Comparison of ENCODE assay signal across 9 cellular contexts in genomic region chr6:30884521-30885480, GRCh38. TPM values are rescaled to one million over a fixed set of nuclear protein-coding genes. Genes with fewer than 3 reads are reported as not detected.
DNase-seq lines count a peak whose midpoint lies in the region; ATAC-seq and TF ChIP-seq lines count a peak whose summit lies in the region.
"Had no signal": no experiment of that assay in that cellular context is flagged by ENCODE, and none has a peak within 500 bp of the region (broad histone marks: within the 10 kb centered on the region; RNA-seq: fewer than 3 reads in every experiment).

No MANE protein-coding gene starts in this region.

- peak; percentile 63 to 80 for ATAC-seq in activated naive CD4-positive, alpha-beta T cell treated with anti-CD3 and anti-CD28 coated beads, Interleukin-2, amount 50 U/mL, for 72 hours

- H3K27ac Mint-ChIP-seq in activated naive CD4-positive, alpha-beta T cell treated with anti-CD3 and anti-CD28 coated beads, Interleukin-2, amount 50 U/mL, for 72 hours, result peak overlapping the region in 1 of 2 donors; percentile 78
- peak overlapping the region; percentile 94 for H3K27ac Mint-ChIP-seq in osteocyte (ENCODE audit: unreplicated experiment)

- H3K36me3 ChIP-seq in cardiac muscle cell, result peaks cover 3% of the 10 kb centered on the region

- no peaks in the 10 kb centered on the region for H3K9me3 ChIP-seq in cardiac muscle cell (ENCODE audit: low read depth)

- TF ChIP-seq CTCF in cardiac muscle cell (IDR thresholded peaks at IDR 0.05; ENCODE audit: low read depth, low read length) (no peak), osteocyte (IDR thresholded peaks at IDR 0.05) (no peak)

- peaks cover 81% of the 10 kb centered on the region for H3K4me1 Mint-ChIP-seq in osteocyte (ENCODE audit: unreplicated experiment)

- no peaks in the 10 kb centered on the region for H3K27me3 ChIP-seq in cardiac muscle cell

- peak overlapping the region; percentile 84 for H3K4me3 Mint-ChIP-seq in osteocyte (ENCODE audit: unreplicated experiment)

- peaks cover 57% of the 10 kb centered on the region for H3K4me1 ChIP-seq in cardiac muscle cell (ENCODE audit: low read depth)

- no peaks in the 10 kb centered on the region for H3K36me3 Mint-ChIP-seq in activated naive CD4-positive, alpha-beta T cell treated with anti-CD3 and anti-CD28 coated beads, Interleukin-2, amount 50 U/mL, for 72 hours
- H3K36me3 Mint-ChIP-seq in osteocyte (ENCODE audit: unreplicated experiment), result peaks cover 8% of the 10 kb centered on the region

- H3K27me3 Mint-ChIP-seq in osteocyte (ENCODE audit: unreplicated experiment), result no peaks in the 10 kb centered on the region

- H3K27ac ChIP-seq in cardiac muscle cell, result peak overlapping the region; percentile 94

- H3K4me3 ChIP-seq in cardiac muscle cell, result peak overlapping the region; percentile 63

- DNase-seq in NCI-H2171 treated with DMSO at 0.1 percent for 48 hours (lab: John Stamatoyannopoulos, UW) (peak; percentile 41), NCI-H2171 (lab: John Stamatoyannopoulos, UW) (no peak), NCI-H748 treated with DMSO at 0.1 percent for 48 hours (lab: John Stamatoyannopoulos, UW) (peak; percentile 33), cardiac muscle cell (ENCODE audit: low read depth in 1 of 2, low spot score in 1 of 2) (peak; percentile 75 to 81), osteocyte (ENCODE audit: extremely low spot score, unreplicated experiment) (no peak), NCI-H2081 treated with DMSO at 0.1 percent for 48 hours (lab: John Stamatoyannopoulos, UW) (no peak), epidermal melanocyte (ENCODE audit: insufficient read length, low spot score) (no peak)
- peak; percentile 58 to 74 for DNase-seq in activated naive CD4-positive, alpha-beta T cell treated with anti-CD3 and anti-CD28 coated beads, Interleukin-2, amount 50 U/mL, for 72 hours (ENCODE audit: low spot score in 2 of 2)

- no peaks in the 10 kb centered on the region for H3K9me3 Mint-ChIP-seq in activated naive CD4-positive, alpha-beta T cell treated with anti-CD3 and anti-CD28 coated beads, Interleukin-2, amount 50 U/mL, for 72 hours
- H3K9me3 Mint-ChIP-seq in osteocyte (ENCODE audit: unreplicated experiment), result no peaks in the 10 kb centered on the region

RNA-seq across cellular contexts. Expression of gene DDR1, which starts 0.5 kb away (rescaled TPM):
- total RNA-seq in activated naive CD4-positive, alpha-beta T cell treated with anti-CD3 and anti-CD28 coated beads, Interleukin-2, amount 50 U/mL, for 72 hours, result 10 to 100 TPM; 15.2 to 20.7 TPM
- 125 and 136 TPM in 2 replicates for total RNA-seq in cardiac muscle cell
- 108 and 118 TPM in 2 replicates for polyA plus RNA-seq in cardiac muscle cell
- total RNA-seq in osteocyte, result 130 and 146 TPM in 2 replicates

RNA-seq across cellular contexts. Expression of gene GTF2H4, which starts 23.2 kb away (rescaled TPM):
- 10 to 100 TPM; 27.6 to 44.9 TPM for total RNA-seq in activated naive CD4-positive, alpha-beta T cell treated with anti-CD3 and anti-CD28 coated beads, Interleukin-2, amount 50 U/mL, for 72 hours
- 24.0 and 25.8 TPM in 2 replicates for total RNA-seq in cardiac muscle cell
- 18.0 and 20.7 TPM in 2 replicates for polyA plus RNA-seq in cardiac muscle cell
- 35.5 and 39.3 TPM in 2 replicates for total RNA-seq in osteocyte

RNA-seq across cellular contexts. Expression of gene VARS2, which starts 29.2 kb away (rescaled TPM):
- total RNA-seq in activated naive CD4-positive, alpha-beta T cell treated with anti-CD3 and anti-CD28 coated beads, Interleukin-2, amount 50 U/mL, for 72 hours, result 10 to 100 TPM; 55.1 to 55.7 TPM
- total RNA-seq in cardiac muscle cell (59.3 and 61.3 TPM in 2 replicates), osteocyte (44.0 and 46.4 TPM in 2 replicates)
- 24.8 and 27.5 TPM in 2 replicates for polyA plus RNA-seq in cardiac muscle cell

RNA-seq across cellular contexts. Expression of gene SFTA2, which starts 47.2 kb away (rescaled TPM):
- total RNA-seq in activated naive CD4-positive, alpha-beta T cell treated with anti-CD3 and anti-CD28 coated beads, Interleukin-2, amount 50 U/mL, for 72 hours, result not detected
- total RNA-seq in cardiac muscle cell (not detected in 2 replicates), osteocyte (not detected in 2 replicates)
- 0.86 and 1.8 TPM in 2 replicates for polyA plus RNA-seq in cardiac muscle cell
- total RNA-seq: glomerular endothelial cell had no signal

RNA-seq across cellular contexts. Expression of gene MUCL3, which starts 56.0 kb away (rescaled TPM):
- not detected for total RNA-seq in activated naive CD4-positive, alpha-beta T cell treated with anti-CD3 and anti-CD28 coated beads, Interleukin-2, amount 50 U/mL, for 72 hours
- total RNA-seq in cardiac muscle cell (not detected in 2 replicates), osteocyte (not detected in 2 replicates)
- polyA plus RNA-seq in cardiac muscle cell, result 0.12 TPM in 1 of 2 replicates, not detected in the other
- total RNA-seq: glomerular endothelial cell had no signal

Comparison
In these comparisons a context has a peak if more than half of its experiments do, and no peak if none do; other contexts are left out.
1. DNase-seq: peak in NCI-H2171 treated with DMSO at 0.1 percent for 48 hours (single experiment), NCI-H748 treated with DMSO at 0.1 percent for 48 hours (single experiment), activated naive CD4-positive, alpha-beta T cell treated with anti-CD3 and anti-CD28 coated beads, Interleukin-2, amount 50 U/mL, for 72 hours (2 of 2) and cardiac muscle cell (2 of 2); none in NCI-H2171 (single experiment), osteocyte (single experiment), NCI-H2081 treated with DMSO at 0.1 percent for 48 hours (single experiment) and epidermal melanocyte (single experiment).